8 cellular contexts compared by ENCODE assay signal in the genomic region with DNA sequence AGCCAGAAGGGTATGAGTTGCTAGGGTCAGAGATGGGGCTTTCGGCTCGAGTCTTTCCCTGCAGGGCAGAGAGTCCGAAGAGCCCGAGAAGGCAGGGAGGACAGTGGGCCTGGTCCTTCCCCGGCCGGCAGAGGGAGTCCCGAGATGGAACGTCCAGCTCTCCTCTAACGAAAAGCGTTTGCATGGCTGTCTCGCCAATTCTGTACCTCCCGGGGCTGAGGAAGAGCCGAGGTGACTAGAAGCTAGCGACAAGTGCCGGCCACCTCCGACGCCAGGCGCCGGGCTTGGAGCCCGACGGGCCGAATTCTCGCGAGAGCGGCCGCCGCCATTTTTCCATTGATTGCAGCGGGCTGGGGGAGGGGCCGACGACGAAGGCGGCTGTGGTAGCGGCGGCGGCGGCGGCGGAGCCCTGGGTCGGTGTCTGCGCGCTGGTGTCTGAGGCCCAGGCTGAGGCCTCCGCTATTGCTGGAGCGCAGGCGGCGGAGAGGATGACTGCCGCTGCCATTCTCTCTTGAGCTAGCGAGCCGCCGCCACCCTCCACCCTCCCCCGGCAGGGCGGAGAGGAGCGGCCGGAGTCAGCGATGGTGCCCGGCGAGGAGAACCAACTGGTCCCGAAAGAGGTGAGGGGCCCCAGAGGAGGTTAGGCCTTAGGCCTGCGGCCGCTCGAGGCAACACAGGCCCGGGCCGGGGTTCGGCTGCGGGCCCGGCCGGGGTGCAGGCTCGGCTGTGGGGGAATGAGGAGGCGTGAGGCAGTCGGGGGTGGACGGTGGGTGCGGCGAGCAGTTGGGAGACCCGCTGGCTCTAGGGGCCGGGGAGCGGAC. TPM values are rescaled to one million over a fixed set of nuclear protein-coding genes. Genes with fewer than 3 reads are reported as not detected.
DNase-seq lines count a peak whose midpoint lies in the region; ATAC-seq and TF ChIP-seq lines count a peak whose summit lies in the region.

A gene with protein sequence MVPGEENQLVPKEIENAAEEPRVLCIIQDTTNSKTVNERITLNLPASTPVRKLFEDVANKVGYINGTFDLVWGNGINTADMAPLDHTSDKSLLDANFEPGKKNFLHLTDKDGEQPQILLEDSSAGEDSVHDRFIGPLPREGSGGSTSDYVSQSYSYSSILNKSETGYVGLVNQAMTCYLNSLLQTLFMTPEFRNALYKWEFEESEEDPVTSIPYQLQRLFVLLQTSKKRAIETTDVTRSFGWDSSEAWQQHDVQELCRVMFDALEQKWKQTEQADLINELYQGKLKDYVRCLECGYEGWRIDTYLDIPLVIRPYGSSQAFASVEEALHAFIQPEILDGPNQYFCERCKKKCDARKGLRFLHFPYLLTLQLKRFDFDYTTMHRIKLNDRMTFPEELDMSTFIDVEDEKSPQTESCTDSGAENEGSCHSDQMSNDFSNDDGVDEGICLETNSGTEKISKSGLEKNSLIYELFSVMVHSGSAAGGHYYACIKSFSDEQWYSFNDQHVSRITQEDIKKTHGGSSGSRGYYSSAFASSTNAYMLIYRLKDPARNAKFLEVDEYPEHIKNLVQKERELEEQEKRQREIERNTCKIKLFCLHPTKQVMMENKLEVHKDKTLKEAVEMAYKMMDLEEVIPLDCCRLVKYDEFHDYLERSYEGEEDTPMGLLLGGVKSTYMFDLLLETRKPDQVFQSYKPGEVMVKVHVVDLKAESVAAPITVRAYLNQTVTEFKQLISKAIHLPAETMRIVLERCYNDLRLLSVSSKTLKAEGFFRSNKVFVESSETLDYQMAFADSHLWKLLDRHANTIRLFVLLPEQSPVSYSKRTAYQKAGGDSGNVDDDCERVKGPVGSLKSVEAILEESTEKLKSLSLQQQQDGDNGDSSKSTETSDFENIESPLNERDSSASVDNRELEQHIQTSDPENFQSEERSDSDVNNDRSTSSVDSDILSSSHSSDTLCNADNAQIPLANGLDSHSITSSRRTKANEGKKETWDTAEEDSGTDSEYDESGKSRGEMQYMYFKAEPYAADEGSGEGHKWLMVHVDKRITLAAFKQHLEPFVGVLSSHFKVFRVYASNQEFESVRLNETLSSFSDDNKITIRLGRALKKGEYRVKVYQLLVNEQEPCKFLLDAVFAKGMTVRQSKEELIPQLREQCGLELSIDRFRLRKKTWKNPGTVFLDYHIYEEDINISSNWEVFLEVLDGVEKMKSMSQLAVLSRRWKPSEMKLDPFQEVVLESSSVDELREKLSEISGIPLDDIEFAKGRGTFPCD (N-terminal part only) (plus strand): TSS at position 368 of the 821 bp plus-strand sequence. CDS start 214 bp downstream, at position 582.

- H3K36me3 ChIP-seq in PC-3 (ENCODE audit: low read depth, low read length) (no peaks in the 10 kb centered on the region), esophagus muscularis mucosa (no peaks in the 10 kb centered on the region), muscle layer of duodenum (ENCODE audit: control insufficient read depth in 1 of 2, insufficient read depth in 2 of 2, low read length in 2 of 2) (peaks cover 0 to 17% of the 10 kb centered on the region in 2 donors)

- POLR2A ChIA-PET in PC-3 (lab: Charles Lee; ENCODE audit: unreplicated experiment): interaction anchor here (0.6 to 1.1 kb wide), 2 partner anchors 28 to 63 kb away, joined by 3 read pairs; no protein-coding TSS in a partner anchor

- TF ChIP-seq CTCF in PC-3 (conservative IDR thresholded peaks at IDR 0.05; ENCODE audit: low read depth, low read length) (peak; percentile 54), esophagus muscularis mucosa (IDR thresholded peaks at IDR 0.05) (peak; percentile 57 to 72 (median 71))

- H3K4me1 ChIP-seq in PC-3 (ENCODE audit: insufficient read depth, low read length): peaks cover 32% of the 10 kb centered on the region
- peaks cover 29 to 43% (median 38%) of the 10 kb centered on the region in 4 donors for H3K4me1 ChIP-seq in esophagus muscularis mucosa
- peaks cover 11 to 25% of the 10 kb centered on the region in 2 donors for H3K4me1 ChIP-seq in muscle layer of duodenum (ENCODE audit: control insufficient read depth in 1 of 2, insufficient read depth in 2 of 2, low read length in 2 of 2)

- CTCF ChIA-PET in PC-3 (lab: Charles Lee): no interaction called here

- no peaks in the 10 kb centered on the region for H3K9me2 ChIP-seq in PC-3 (replicated peaks; ENCODE audit: low read length)

- H3K27me3 ChIP-seq in PC-3 (ENCODE audit: low read length) (no peaks in the 10 kb centered on the region), esophagus muscularis mucosa (no peaks in the 10 kb centered on the region), muscle layer of duodenum (ENCODE audit: low read depth, low read length) (no peaks in the 10 kb centered on the region)

- H3K9me3 ChIP-seq in PC-3 (ENCODE audit: low read length): no peaks in the 10 kb centered on the region
- no peaks in the 10 kb centered on the region for H3K9me3 ChIP-seq in esophagus muscularis mucosa
- H3K9me3 ChIP-seq in muscle layer of duodenum (ENCODE audit: control insufficient read depth in 1 of 2, low read length in 2 of 2): no peaks in the 10 kb centered on the region

- peak; percentile 80 for TF ChIP-seq POLR2A in esophagus muscularis mucosa (IDR thresholded peaks at IDR 0.05; ENCODE audit: low read depth)

- peaks cover 40% of the 10 kb centered on the region for H4K20me1 ChIP-seq in PC-3 (ENCODE audit: low read length)

- H3K79me2 ChIP-seq in PC-3 (ENCODE audit: low read length): peaks cover 50% of the 10 kb centered on the region

- ATAC-seq in GM21717 (IDR thresholded peaks at IDR 0.05; ENCODE audit: unreplicated experiment) (peak; percentile 77), PC-3 (peak; percentile 68)

- intact Hi-C loops in PC-3 (cut with micrococcal nuclease) (loop anchor here (1.0 to 5.0 kb wide), 2 partner anchors 40 to 202 kb away; no protein-coding TSS in a partner anchor), esophagus muscularis mucosa (cut with DNase I) (loop anchor here (10.0 kb wide), 1 partner anchor 63 kb away; no protein-coding TSS in a partner anchor)

- no TSS peak for BruUV-seq in PC-3 (replicated peaks; lab: Mats Ljungman, UMichigan)

- no peaks in the 10 kb centered on the region for H3F3A ChIP-seq in PC-3 (ENCODE audit: low read length, unreplicated experiment)

- H3K4me2 ChIP-seq in PC-3 (ENCODE audit: low read length): peak within 1 kb of the TSS; percentile 92

- peak within 1 kb of the TSS; percentile 68 for H3K4me3 ChIP-seq in Jurkat, Clone E6-1 (ENCODE audit: low read length)
- H3K4me3 ChIP-seq in PC-3 (ENCODE audit: low read length) (peak within 1 kb of the TSS; percentile 95), esophagus muscularis mucosa (peak within 1 kb of the TSS; percentile 81 to 90 (median 83)), muscle layer of duodenum (ENCODE audit: low read depth in 1 of 2, low read length in 2 of 2) (peak within 1 kb of the TSS; percentile 86 to 88)

- peak within 1 kb of the TSS; percentile 72 for H3K27ac ChIP-seq in PC-3 (ENCODE audit: low read length)
- peak within 1 kb of the TSS; percentile 96 to 99 (median 98) for H3K27ac ChIP-seq in esophagus muscularis mucosa (replicated peaks in 1 of 4)
- peak within 1 kb of the TSS; percentile 95 for H3K27ac ChIP-seq in muscle layer of duodenum (ENCODE audit: low read length)

- peak within 1 kb of the TSS; percentile 95 for H2AFZ ChIP-seq in PC-3 (ENCODE audit: low read length)

- TF ChIP-seq EP300 in esophagus muscularis mucosa (IDR thresholded peaks at IDR 0.05): no peak

- 0% methylated on average over 39 of the region's 75 CpGs for WGBS in esophagus muscularis mucosa

- DNase-seq in DMS79 treated with DMSO at 0.1 percent for 48 hours (lab: John Stamatoyannopoulos, UW) (peak; percentile 85), PC-3 (peak; percentile 79), esophagus muscularis mucosa (ENCODE audit: extremely low spot score) (peak; percentile 98)
- DNase-seq in Jurkat, Clone E6-1 (ENCODE audit: low read depth, low spot score): peak; percentile 66
- DNase-seq in activated T-cell treated with anti-CD3 and anti-CD28 coated beads, Interleukin-2, amount 50 U/mL, for 1 hour: peak; percentile 96
- DNase-seq in stimulated activated CD8-positive, alpha-beta memory T cell treated with anti-CD3 and anti-CD28 coated beads, Interleukin-7, amount 100 ng/mL, for 4 hours (ENCODE audit: low read depth in 2 of 2): peak; percentile 83 to 90

- peak within 1 kb of the TSS; percentile 98 for H3K9ac ChIP-seq in PC-3 (ENCODE audit: low read length)

RNA-seq across cellular contexts. Expression of the gene that starts here (rescaled TPM):
- 28.3 TPM for polyA plus RNA-seq in Jurkat, Clone E6-1 (2012; ENCODE audit: insufficient read depth, insufficient read length)
- 33.5 and 45.2 TPM in 2 replicates for total RNA-seq in PC-3 (2014; rRNA removed)
- total RNA-seq in esophagus muscularis mucosa: 100 to 1,000 TPM in 2 of 4 donors, 10 to 100 TPM in 2; 86.2 to 112 (median 96.5) TPM

Comparison
In these comparisons a context has a peak if more than half of its experiments do, and no peak if none do; other contexts are left out.
1. Peak in every context shown above with its lines: DNase-seq, ATAC-seq, H3K4me3 ChIP-seq and H3K27ac ChIP-seq.